ENCODE assay signal across 17 cellular contexts in genomic region chr16:71852146-71852545, GRCh38. TPM values are rescaled to one million over a fixed set of nuclear protein-coding genes. Genes with fewer than 3 reads are reported as not detected.
DNase-seq lines count a peak whose midpoint lies in the region; ATAC-seq and TF ChIP-seq lines count a peak whose summit lies in the region.
"Had no signal": no experiment of that assay in that cellular context is flagged by ENCODE, and none has a peak within 500 bp of the region (broad histone marks: within the 10 kb centered on the region; RNA-seq: fewer than 3 reads in every experiment).

No MANE protein-coding gene starts in this region.

- no peaks in the 10 kb centered on the region for H3K27me3 Mint-ChIP-seq in CD4-positive, CD25-positive, alpha-beta regulatory T cell
- no peaks in the 10 kb centered on the region for H3K27me3 Mint-ChIP-seq in activated T-helper 17 cell treated with anti-CD3 and anti-CD28 coated beads, Interleukin-2, amount 50 U/mL, for 72 hours

- H3K9me3 ChIP-seq in CD4-positive, CD25-positive, alpha-beta regulatory T cell (ENCODE audit: control insufficient read depth in 2 of 2, low read length in 2 of 2) = no peaks in the 10 kb centered on the region
- no peaks in the 10 kb centered on the region for H3K9me3 ChIP-seq in right lobe of liver
- H3K9me3 ChIP-seq: SJSA1 had no signal

- no peak for ATAC-seq in CD4-positive, CD25-positive, alpha-beta regulatory T cell (ENCODE audit: low read depth in 2 of 2)
- ATAC-seq in activated T-helper 17 cell treated with anti-CD3 and anti-CD28 coated beads, Interleukin-2, amount 50 U/mL, for 72 hours (replicated peaks) = no peak
- no peak for ATAC-seq in stimulated activated effector memory CD8-positive, alpha-beta T cell treated with anti-CD3 and anti-CD28 coated beads, Interleukin-12 subunit alpha, Interleukin-12 subunit beta, amount 100 ng/mL, for 72 hours
- ATAC-seq in GM18511 (IDR thresholded peaks at IDR 0.05; ENCODE audit: unreplicated experiment) (no peak), right lobe of liver (no peak)
- ATAC-seq: CD8-positive, alpha-beta T cell had no signal

- intact Hi-C loops in right lobe of liver (cut with DNase I) = no loop called here

- H3K27me3 ChIP-seq in CD4-positive, CD25-positive, alpha-beta regulatory T cell (ENCODE audit: control insufficient read depth, insufficient read depth, low read length) = no peaks in the 10 kb centered on the region
- H3K27me3 ChIP-seq in right lobe of liver = no peaks in the 10 kb centered on the region
- H3K27me3 ChIP-seq: SJSA1 had no signal

- H3K4me1 ChIP-seq in CD4-positive, CD25-positive, alpha-beta regulatory T cell (ENCODE audit: control insufficient read depth, insufficient read depth, low read length, poor library complexity, severe bottlenecking) = peaks cover 29% of the 10 kb centered on the region
- peaks cover 0 to 5% (median 0%) of the 10 kb centered on the region in 4 donors for H3K4me1 ChIP-seq in right lobe of liver

- TF ChIP-seq POLR2A in right lobe of liver (IDR thresholded peaks at IDR 0.05) = no peak

- peaks cover 29 to 79% (median 70%) of the 10 kb centered on the region in 4 donors for H3K4me1 Mint-ChIP-seq in CD4-positive, CD25-positive, alpha-beta regulatory T cell
- H3K4me1 Mint-ChIP-seq in activated T-helper 17 cell treated with anti-CD3 and anti-CD28 coated beads, Interleukin-2, amount 50 U/mL, for 72 hours = peaks cover 52% of the 10 kb centered on the region
- H3K4me1 Mint-ChIP-seq in stimulated activated effector memory CD8-positive, alpha-beta T cell treated with anti-CD3 and anti-CD28 coated beads, Interleukin-12 subunit alpha, Interleukin-12 subunit beta, amount 100 ng/mL, for 72 hours = peaks cover 90% of the 10 kb centered on the region

- H3K36me3 ChIP-seq in CD4-positive, CD25-positive, alpha-beta regulatory T cell (ENCODE audit: control insufficient read depth, insufficient read depth, low read length) = peaks cover 46% of the 10 kb centered on the region
- H3K36me3 ChIP-seq in right lobe of liver = peaks cover 0 to 36% (median 11%) of the 10 kb centered on the region in 4 donors

- peak overlapping the region; percentile 13 to 73 (median 26) for H3K4me3 Mint-ChIP-seq in CD4-positive, CD25-positive, alpha-beta regulatory T cell
- no peak overlapping the region for H3K4me3 Mint-ChIP-seq in activated T-helper 17 cell treated with anti-CD3 and anti-CD28 coated beads, Interleukin-2, amount 50 U/mL, for 72 hours
- H3K4me3 Mint-ChIP-seq in stimulated activated effector memory CD8-positive, alpha-beta T cell treated with anti-CD3 and anti-CD28 coated beads, Interleukin-12 subunit alpha, Interleukin-12 subunit beta, amount 100 ng/mL, for 72 hours = no peak overlapping the region
- H3K4me3 Mint-ChIP-seq: CD8-positive, alpha-beta T cell had no signal

- H3K27ac ChIP-seq in CD4-positive, CD25-positive, alpha-beta regulatory T cell (ENCODE audit: insufficient read depth, low read length, poor library complexity, severe bottlenecking) = no peak overlapping the region
- H3K27ac ChIP-seq in right lobe of liver = no peak overlapping the region
- H3K27ac ChIP-seq: HL-60, SJSA1 had no signal

- WGBS in right lobe of liver (ENCODE audit: insufficient coverage, low coverage, low lambda C conversion rate, missing lambda C conversion rate) = no CpG with 5 or more reads among the region's 3 CpGs

- CTCF ChIA-PET in HEK293T (lab: Yijun Ruan, JAX) = no interaction called here

- peaks cover 38% of the 10 kb centered on the region for H3K36me3 Mint-ChIP-seq in CD4-positive, CD25-positive, alpha-beta regulatory T cell
- H3K36me3 Mint-ChIP-seq in activated T-helper 17 cell treated with anti-CD3 and anti-CD28 coated beads, Interleukin-2, amount 50 U/mL, for 72 hours (ENCODE audit: low read depth) = peaks cover 82% of the 10 kb centered on the region
- peaks cover 79% of the 10 kb centered on the region for H3K36me3 Mint-ChIP-seq in stimulated activated effector memory CD8-positive, alpha-beta T cell treated with anti-CD3 and anti-CD28 coated beads, Interleukin-12 subunit alpha, Interleukin-12 subunit beta, amount 100 ng/mL, for 72 hours

- H3K4me3 ChIP-seq in CD4-positive, CD25-positive, alpha-beta regulatory T cell (ENCODE audit: low read depth, low read length) = no peak overlapping the region
- peak overlapping the region; percentile 5 for H3K4me3 ChIP-seq in Jurkat, Clone E6-1 (ENCODE audit: low read length)
- no peak overlapping the region for H3K4me3 ChIP-seq in right lobe of liver
- H3K4me3 ChIP-seq: SJSA1 had no signal

- POLR2A ChIA-PET in HEK293T (lab: Yijun Ruan, JAX) = no interaction called here

- peak overlapping the region in 2 of 3 donors; percentile 46 to 86 for H3K27ac Mint-ChIP-seq in CD4-positive, CD25-positive, alpha-beta regulatory T cell
- peak overlapping the region; percentile 76 for H3K27ac Mint-ChIP-seq in activated T-helper 17 cell treated with anti-CD3 and anti-CD28 coated beads, Interleukin-2, amount 50 U/mL, for 72 hours
- peak overlapping the region; percentile 91 for H3K27ac Mint-ChIP-seq in stimulated activated effector memory CD8-positive, alpha-beta T cell treated with anti-CD3 and anti-CD28 coated beads, Interleukin-12 subunit alpha, Interleukin-12 subunit beta, amount 100 ng/mL, for 72 hours
- H3K27ac Mint-ChIP-seq: CD8-positive, alpha-beta T cell had no signal

- DNase-seq in CD4-positive, CD25-positive, alpha-beta regulatory T cell = no peak
- DNase-seq in Jurkat, Clone E6-1 (ENCODE audit: low read depth, low spot score) = peak; percentile 56
- no peak for DNase-seq in stimulated activated effector memory CD8-positive, alpha-beta T cell treated with anti-CD3 and anti-CD28 coated beads, Interleukin-12 subunit alpha, Interleukin-12 subunit beta, amount 100 ng/mL, for 72 hours (ENCODE audit: low spot score in 2 of 2)
- DNase-seq in HEK293T (ENCODE audit: extremely low spot score) = no peak
- no peak for DNase-seq in right lobe of liver
- DNase-seq: AML-193; CD8-positive, alpha-beta T cell; KBM-7; NCI-H1092 treated with DMSO at 0.1 percent for 48 hours; NCI-H1694 treated with DMSO at 0.1 percent for 48 hours; NCI-H446; NCI-H748 treated with DMSO at 0.1 percent for 48 hours; RPMI8226 had no signal

- no peak for TF ChIP-seq CTCF in right lobe of liver (IDR thresholded peaks at IDR 0.05)

- no peaks in the 10 kb centered on the region for H3K9me3 Mint-ChIP-seq in CD4-positive, CD25-positive, alpha-beta regulatory T cell
- H3K9me3 Mint-ChIP-seq in activated T-helper 17 cell treated with anti-CD3 and anti-CD28 coated beads, Interleukin-2, amount 50 U/mL, for 72 hours = no peaks in the 10 kb centered on the region
- no peaks in the 10 kb centered on the region for H3K9me3 Mint-ChIP-seq in stimulated activated effector memory CD8-positive, alpha-beta T cell treated with anti-CD3 and anti-CD28 coated beads, Interleukin-12 subunit alpha, Interleukin-12 subunit beta, amount 100 ng/mL, for 72 hours
- H3K9me3 Mint-ChIP-seq: CD8-positive, alpha-beta T cell had no signal

TF ChIP-seq in HEK293T, 16 proteins besides CTCF, POLR2A, EP300 and RAD21 (continues in another document):
- TF ChIP-seq FOXA1 (IDR thresholded peaks at IDR 0.05) (no peak), BHLHE40 (IDR thresholded peaks at IDR 0.05; ENCODE audit: borderline replicate concordance) (no peak), HDGF (IDR thresholded peaks at IDR 0.05; ENCODE audit: borderline replicate concordance) (no peak), SP1 (IDR thresholded peaks at IDR 0.05) (no peak), ZNF384 (IDR thresholded peaks at IDR 0.05) (no peak), L3MBTL2 (conservative IDR thresholded peaks at IDR 0.05) (no peak), NFRKB (IDR thresholded peaks at IDR 0.05) (no peak), ELF4 (IDR thresholded peaks at IDR 0.05) (no peak), SUZ12 (IDR thresholded peaks at IDR 0.05) (no peak), FOXK2 (IDR thresholded peaks at IDR 0.05) (no peak), FOXM1 (IDR thresholded peaks at IDR 0.05; ENCODE audit: borderline replicate concordance) (no peak), ARNT (IDR thresholded peaks at IDR 0.05) (no peak), PKNOX1 (IDR thresholded peaks at IDR 0.05) (no peak), TARDBP (IDR thresholded peaks at IDR 0.05) (no peak)

RNA-seq across cellular contexts. Expression of gene ATXN1L, which starts 6.4 kb away (rescaled TPM):
- 46.8 TPM for total RNA-seq in CD4-positive, CD25-positive, alpha-beta regulatory T cell
- polyA plus RNA-seq in CD4-positive, CD25-positive, alpha-beta regulatory T cell = 10 to 100 TPM in 2 of 4 donors, 1 to 10 TPM in 2; 7.7 to 14.0 (median 10.3) TPM
- 15.4 TPM for polyA plus RNA-seq in Jurkat, Clone E6-1 (2012; ENCODE audit: insufficient read depth, insufficient read length)
- 10 to 100 TPM; 18.2 to 27.3 TPM for total RNA-seq in activated T-helper 17 cell treated with anti-CD3 and anti-CD28 coated beads, Interleukin-2, amount 50 U/mL, for 72 hours
- 10 to 100 TPM in 3 of 6 experiments, 1 to 10 TPM in 3; 9.2 to 11.9 (median 10.3) TPM for total RNA-seq in right lobe of liver

RNA-seq across cellular contexts. Expression of gene ZNF821, which starts 31.8 kb away (rescaled TPM):
- 21.6 TPM for total RNA-seq in CD4-positive, CD25-positive, alpha-beta regulatory T cell
- 10 to 100 TPM; 13.3 to 15.5 (median 15.2) TPM for polyA plus RNA-seq in CD4-positive, CD25-positive, alpha-beta regulatory T cell
- polyA plus RNA-seq in Jurkat, Clone E6-1 (2012; ENCODE audit: insufficient read depth, insufficient read length) = 3.2 TPM
- 10 to 100 TPM in 1 of 2 donors, 1 to 10 TPM in 1; 6.3 to 12.2 TPM for total RNA-seq in activated T-helper 17 cell treated with anti-CD3 and anti-CD28 coated beads, Interleukin-2, amount 50 U/mL, for 72 hours
- 1 to 10 TPM; 1.3 to 3.8 (median 1.7) TPM for total RNA-seq in right lobe of liver

RNA-seq across cellular contexts. Expression of gene IST1, which starts 43.2 kb away (rescaled TPM):
- total RNA-seq in CD4-positive, CD25-positive, alpha-beta regulatory T cell = 346 TPM
- 100 to 1,000 TPM; 151 to 252 (median 190) TPM for polyA plus RNA-seq in CD4-positive, CD25-positive, alpha-beta regulatory T cell
- polyA plus RNA-seq in Jurkat, Clone E6-1 (2012; ENCODE audit: insufficient read depth, insufficient read length) = 146 TPM
- 100 to 1,000 TPM; 159 to 217 TPM for total RNA-seq in activated T-helper 17 cell treated with anti-CD3 and anti-CD28 coated beads, Interleukin-2, amount 50 U/mL, for 72 hours
- total RNA-seq in right lobe of liver = 10 to 100 TPM; 44.7 to 73.4 (median 65.5) TPM

RNA-seq across cellular contexts. Expression of gene AP1G1, which starts 43.5 kb away (rescaled TPM):
- total RNA-seq in CD4-positive, CD25-positive, alpha-beta regulatory T cell = 190 TPM
- polyA plus RNA-seq in CD4-positive, CD25-positive, alpha-beta regulatory T cell = 10 to 100 TPM; 11.7 to 13.9 (median 12.8) TPM
- 36.3 TPM for polyA plus RNA-seq in Jurkat, Clone E6-1 (2012; ENCODE audit: insufficient read depth, insufficient read length)
- total RNA-seq in activated T-helper 17 cell treated with anti-CD3 and anti-CD28 coated beads, Interleukin-2, amount 50 U/mL, for 72 hours = 10 to 100 TPM; 81.7 to 88.7 TPM
- 10 to 100 TPM; 47.8 to 54.1 (median 52.5) TPM for total RNA-seq in right lobe of liver

Comparison
In these comparisons a context has a peak if more than half of its experiments do, and no peak if none do; other contexts are left out.
1. H3K4me3 Mint-ChIP-seq: peak in CD4-positive, CD25-positive, alpha-beta regulatory T cell (4 of 4); none in activated T-helper 17 cell treated with anti-CD3 and anti-CD28 coated beads, Interleukin-2, amount 50 U/mL, for 72 hours (single experiment) and stimulated activated effector memory CD8-positive, alpha-beta T cell treated with anti-CD3 and anti-CD28 coated beads, Interleukin-12 subunit alpha, Interleukin-12 subunit beta, amount 100 ng/mL, for 72 hours (single experiment).
2. Peak in every context shown above with its lines, with median percentiles within 50 percentile points of each other: H3K27ac Mint-ChIP-seq.